12 cellular contexts compared by ENCODE assay signal in the genomic region with DNA sequence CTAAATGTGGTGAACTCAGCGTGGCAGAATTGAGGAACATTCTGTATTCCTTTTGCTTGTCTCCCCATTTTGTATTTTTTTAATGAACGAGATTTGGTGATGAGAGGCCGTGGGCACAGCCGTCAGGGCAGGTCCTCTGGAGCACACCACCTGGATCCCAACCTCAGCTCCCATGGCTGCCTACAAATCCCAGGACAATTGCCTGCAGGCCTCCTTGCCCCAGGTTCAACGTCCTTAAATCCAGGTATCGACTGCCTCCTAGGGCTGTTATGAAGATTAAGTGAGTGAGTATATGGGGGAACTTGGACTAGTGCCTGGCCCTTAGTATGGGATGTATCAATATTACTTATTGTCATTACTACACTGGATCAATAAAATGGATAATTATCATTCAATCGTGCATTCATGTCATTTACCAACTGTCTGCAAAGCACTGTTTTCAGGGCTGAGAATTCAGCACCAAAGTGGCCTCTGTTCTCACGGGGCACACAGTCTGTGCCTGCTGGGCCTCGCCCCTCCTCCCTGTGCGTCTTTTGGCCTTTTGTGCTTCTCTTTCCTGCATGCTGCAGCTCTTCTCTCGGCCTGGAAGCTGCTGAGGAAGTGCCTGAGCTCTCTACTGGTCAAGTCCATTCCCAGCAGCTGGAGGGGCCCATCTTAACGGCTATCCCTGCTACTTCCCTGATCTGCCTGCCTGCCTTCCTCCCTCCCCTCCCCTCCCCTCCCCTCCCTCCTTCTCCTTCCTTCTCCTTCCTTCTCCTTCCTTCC.
"Had no signal": no experiment of that assay in that cellular context is flagged by ENCODE, and none has a peak within 500 bp of the region (broad histone marks: within the 10 kb centered on the region; RNA-seq: fewer than 3 reads in every experiment).

No MANE protein-coding gene starts in this region.

- DNase-seq: activated CD4-positive, CD25-positive, alpha-beta regulatory T cell treated with anti-CD3 and anti-CD28 coated beads, Interleukin-2, amount 50 U/mL, for 72 hours; activated naive CD4-positive, alpha-beta T cell treated with anti-CD3 and anti-CD28 coated beads, Interleukin-2, amount 10 ng/mL, durations not matched to agents 7 days and 5 days; effector memory CD4-positive, alpha-beta T cell; foreskin keratinocyte; SJCRH30; stimulated activated CD4-positive, alpha-beta T cell treated with anti-CD3 and anti-CD28 coated beads, Interleukin-15, amount 100 ng/mL, for 24 hours; stimulated activated CD4-positive, alpha-beta T cell treated with anti-CD3 and anti-CD28 coated beads, Interleukin-4, amount 100 ng/mL, for 1 hour; stimulated activated naive B cell treated with anti-CD40 and anti-IgM and Interleukin-4, amounts not matched to agents 10 μg/mL and 1 μg/mL and 100 μg/mL, for 72 hours; T-helper 9 cell; trophoblast cell had no signal

- H3K4me3 ChIP-seq: lung, SJCRH30 had no signal

- H3K9me3 Mint-ChIP-seq: activated naive CD4-positive, alpha-beta T cell treated with anti-CD3 and anti-CD28 coated beads, Interleukin-2, amount 10 ng/mL, durations not matched to agents 7 days and 5 days; activated T-helper 17 cell treated with anti-CD3 and anti-CD28 coated beads, Interleukin-2, amount 50 U/mL, for 72 hours; stimulated activated naive B cell treated with anti-CD40 and anti-IgM and Interleukin-4, amounts not matched to agents 10 μg/mL and 1 μg/mL and 100 μg/mL, for 72 hours had no signal

- H3K4me1 Mint-ChIP-seq: activated naive CD4-positive, alpha-beta T cell treated with anti-CD3 and anti-CD28 coated beads, Interleukin-2, amount 10 ng/mL, durations not matched to agents 7 days and 5 days; activated T-helper 17 cell treated with anti-CD3 and anti-CD28 coated beads, Interleukin-2, amount 50 U/mL, for 72 hours; stimulated activated naive B cell treated with anti-CD40 and anti-IgM and Interleukin-4, amounts not matched to agents 10 μg/mL and 1 μg/mL and 100 μg/mL, for 72 hours had no signal

- H3K36me3 Mint-ChIP-seq: activated naive CD4-positive, alpha-beta T cell treated with anti-CD3 and anti-CD28 coated beads, Interleukin-2, amount 10 ng/mL, durations not matched to agents 7 days and 5 days; stimulated activated naive B cell treated with anti-CD40 and anti-IgM and Interleukin-4, amounts not matched to agents 10 μg/mL and 1 μg/mL and 100 μg/mL, for 72 hours had no signal

- H3K4me1 ChIP-seq: foreskin keratinocyte, SJCRH30 had no signal

- H3K9me3 ChIP-seq: SJCRH30 had no signal

- H3K27ac Mint-ChIP-seq: activated naive CD4-positive, alpha-beta T cell treated with anti-CD3 and anti-CD28 coated beads, Interleukin-2, amount 10 ng/mL, durations not matched to agents 7 days and 5 days; activated T-helper 17 cell treated with anti-CD3 and anti-CD28 coated beads, Interleukin-2, amount 50 U/mL, for 72 hours; stimulated activated naive B cell treated with anti-CD40 and anti-IgM and Interleukin-4, amounts not matched to agents 10 μg/mL and 1 μg/mL and 100 μg/mL, for 72 hours had no signal

- H3K4me3 Mint-ChIP-seq: activated naive CD4-positive, alpha-beta T cell treated with anti-CD3 and anti-CD28 coated beads, Interleukin-2, amount 10 ng/mL, durations not matched to agents 7 days and 5 days; activated T-helper 17 cell treated with anti-CD3 and anti-CD28 coated beads, Interleukin-2, amount 50 U/mL, for 72 hours; stimulated activated naive B cell treated with anti-CD40 and anti-IgM and Interleukin-4, amounts not matched to agents 10 μg/mL and 1 μg/mL and 100 μg/mL, for 72 hours had no signal

- H3K36me3 ChIP-seq: SJCRH30 had no signal

- H3K27ac ChIP-seq: foreskin keratinocyte, SJCRH30 had no signal

- ATAC-seq: activated T-helper 17 cell treated with anti-CD3 and anti-CD28 coated beads, Interleukin-2, amount 50 U/mL, for 72 hours; foreskin keratinocyte; stimulated activated naive B cell treated with anti-CD40 and anti-IgM and Interleukin-4, amounts not matched to agents 10 μg/mL and 1 μg/mL and 100 μg/mL, for 72 hours had no signal
